ENCODE assay signal across 25 cellular contexts in the genomic region with DNA sequence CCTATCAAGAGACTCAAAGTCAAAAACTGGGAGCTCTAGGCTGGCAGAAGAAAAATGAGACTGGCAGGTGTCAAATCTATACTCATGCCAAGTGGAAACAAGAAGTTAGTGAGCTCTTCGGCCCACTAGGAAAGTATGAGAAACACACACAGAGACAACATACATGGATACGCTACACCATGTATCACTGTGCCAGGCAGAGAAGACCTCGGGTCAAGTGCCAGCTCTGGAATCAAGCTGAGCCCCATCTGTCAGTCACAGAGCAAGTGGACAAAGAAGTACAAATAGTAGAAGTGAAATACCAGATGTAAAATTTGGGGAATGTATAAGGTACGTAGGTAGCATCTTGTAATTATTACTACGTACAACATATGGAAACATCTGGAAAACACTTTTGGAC.
"Had no signal": no experiment of that assay in that cellular context is flagged by ENCODE, and none has a peak within 500 bp of the region (broad histone marks: within the 10 kb centered on the region; RNA-seq: fewer than 3 reads in every experiment).

No MANE protein-coding gene starts in this region.

- H3K27ac ChIP-seq: SJSA1 had no signal

- H3K27me3 ChIP-seq: SJSA1 had no signal

- H3K36me3 ChIP-seq: SJSA1 had no signal

- H3K4me3 ChIP-seq: K562, SJSA1 had no signal

- H3K27me3 Mint-ChIP-seq: activated CD8-positive, alpha-beta memory T cell treated with anti-CD3 and anti-CD28 coated beads, Interleukin-2, amount 10 ng/mL, durations not matched to agents 7 days and 5 days; activated naive CD4-positive, alpha-beta T cell treated with anti-CD3 and anti-CD28 coated beads, Interleukin-2, amount 50 U/mL, for 24 hours; activated T-cell treated with anti-CD3 and anti-CD28 coated beads, Interleukin-2, amount 50 U/mL, for 24 hours; brain had no signal

- FAIRE-seq: astrocyte, K562, RCC 7860 had no signal

- H3K9me3 ChIP-seq: SJSA1 had no signal

- H3K4me1 ChIP-seq: SJSA1 had no signal

- H3K4me1 Mint-ChIP-seq: activated CD8-positive, alpha-beta memory T cell treated with anti-CD3 and anti-CD28 coated beads, Interleukin-2, amount 10 ng/mL, durations not matched to agents 7 days and 5 days; activated naive CD4-positive, alpha-beta T cell treated with anti-CD3 and anti-CD28 coated beads, Interleukin-2, amount 50 U/mL, for 24 hours had no signal

- H3K9me3 Mint-ChIP-seq: activated naive CD4-positive, alpha-beta T cell treated with anti-CD3 and anti-CD28 coated beads, Interleukin-2, amount 50 U/mL, for 24 hours; activated T-cell treated with anti-CD3 and anti-CD28 coated beads, Interleukin-2, amount 50 U/mL, for 24 hours; activated T-helper 1 cell treated with anti-CD3 and anti-CD28 coated beads, Interleukin-12 subunit alpha, Interleukin-12 subunit beta, Interleukin-2, Interleukin-4 antibody, amounts not matched to agents 30 ng/mL and 10 ng/mL and 1 ng/mL, durations not matched to agents 14 hours and 24 hours and 36 hours; brain; T-helper 1 cell treated with Interleukin-12 subunit alpha and Interleukin-12 subunit beta and Interleukin-4 antibody, amounts not matched to agents 30 μg/mL and 1 μg/mL, for 36 hours; WTC11 had no signal

- H3K36me3 Mint-ChIP-seq: activated CD8-positive, alpha-beta memory T cell treated with anti-CD3 and anti-CD28 coated beads, Interleukin-2, amount 10 ng/mL, durations not matched to agents 7 days and 5 days; activated naive CD4-positive, alpha-beta T cell treated with anti-CD3 and anti-CD28 coated beads, Interleukin-2, amount 50 U/mL, for 24 hours; WTC11 had no signal

- H3K27ac Mint-ChIP-seq: activated CD8-positive, alpha-beta memory T cell treated with anti-CD3 and anti-CD28 coated beads, Interleukin-2, amount 10 ng/mL, durations not matched to agents 7 days and 5 days; activated naive CD4-positive, alpha-beta T cell treated with anti-CD3 and anti-CD28 coated beads, Interleukin-2, amount 50 U/mL, for 24 hours; activated T-cell treated with anti-CD3 and anti-CD28 coated beads, Interleukin-2, amount 50 U/mL, for 24 hours; activated T-helper 1 cell treated with anti-CD3 and anti-CD28 coated beads, Interleukin-12 subunit alpha, Interleukin-12 subunit beta, Interleukin-2, Interleukin-4 antibody, amounts not matched to agents 30 ng/mL and 10 ng/mL and 1 ng/mL, durations not matched to agents 14 hours and 24 hours and 36 hours; T-helper 1 cell treated with Interleukin-12 subunit alpha and Interleukin-12 subunit beta and Interleukin-4 antibody, amounts not matched to agents 30 μg/mL and 1 μg/mL, for 36 hours; WTC11 had no signal

- ATAC-seq: activated CD8-positive, alpha-beta memory T cell treated with anti-CD3 and anti-CD28 coated beads, Interleukin-2, amount 10 ng/mL, durations not matched to agents 7 days and 5 days; K562; PC-3; WTC11 had no signal

- DNase-seq: activated CD4-positive, alpha-beta T cell treated with anti-CD3 and anti-CD28 coated beads for 48 hours; activated CD4-positive, alpha-beta T cell treated with anti-CD3 and anti-CD28 coated beads, Interleukin-2, amount 50 U/mL, for 4 hours; activated CD4-positive, CD25-positive, alpha-beta regulatory T cell treated with anti-CD3 and anti-CD28 coated beads, Interleukin-2, amount 50 U/mL, for 72 hours; activated CD8-positive, alpha-beta memory T cell treated with anti-CD3 and anti-CD28 coated beads, Interleukin-2, amount 10 ng/mL, durations not matched to agents 7 days and 5 days; activated effector memory CD4-positive, alpha-beta T cell treated with Interleukin-2 at 50 U/mL for 16 hours; activated naive CD4-positive, alpha-beta T cell; activated T-cell treated with anti-CD3 and anti-CD28 coated beads, Interleukin-2, amount 50 U/mL, for 24 hours; amniotic stem cell; Karpas-422; NCI-H1105 treated with DMSO at 0.1 percent for 48 hours; NCI-H1436 treated with DMSO at 0.1 percent for 48 hours; NCI-H187; NCI-H2081; NCI-H524; SHP77 had no signal

- H3K4me3 Mint-ChIP-seq: activated CD8-positive, alpha-beta memory T cell treated with anti-CD3 and anti-CD28 coated beads, Interleukin-2, amount 10 ng/mL, durations not matched to agents 7 days and 5 days; activated naive CD4-positive, alpha-beta T cell treated with anti-CD3 and anti-CD28 coated beads, Interleukin-2, amount 50 U/mL, for 24 hours; activated T-cell treated with anti-CD3 and anti-CD28 coated beads, Interleukin-2, amount 50 U/mL, for 24 hours; activated T-helper 1 cell treated with anti-CD3 and anti-CD28 coated beads, Interleukin-12 subunit alpha, Interleukin-12 subunit beta, Interleukin-2, Interleukin-4 antibody, amounts not matched to agents 30 ng/mL and 10 ng/mL and 1 ng/mL, durations not matched to agents 14 hours and 24 hours and 36 hours; brain; T-helper 1 cell treated with Interleukin-12 subunit alpha and Interleukin-12 subunit beta and Interleukin-4 antibody, amounts not matched to agents 30 μg/mL and 1 μg/mL, for 36 hours; WTC11 had no signal
